ENCODE assay signal across 20 cellular contexts in the genomic region with DNA sequence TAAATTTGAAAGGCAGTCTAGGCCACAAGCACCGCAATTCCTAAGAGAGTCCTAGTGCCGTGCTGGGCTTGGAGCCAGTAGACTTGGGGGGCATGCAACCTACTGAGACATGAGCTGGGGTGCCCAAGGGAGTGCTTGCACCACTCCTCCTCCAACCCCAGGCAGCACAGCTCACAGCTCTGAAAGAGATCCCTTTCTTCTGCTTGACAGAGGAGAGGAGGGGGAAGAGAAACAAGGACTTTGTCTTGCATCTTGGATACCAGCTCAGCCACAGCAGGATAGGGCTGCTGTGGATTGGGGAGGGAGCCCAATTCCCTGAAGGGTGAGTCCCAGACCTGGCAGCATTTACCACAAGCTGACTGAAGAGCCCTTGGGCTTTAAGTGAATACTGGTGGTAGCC.
DNase-seq lines count a peak whose midpoint lies in the region; ATAC-seq and TF ChIP-seq lines count a peak whose summit lies in the region.
"Had no signal": no experiment of that assay in that cellular context is flagged by ENCODE, and none has a peak within 500 bp of the region (broad histone marks: within the 10 kb centered on the region; RNA-seq: fewer than 3 reads in every experiment).

No MANE protein-coding gene starts in this region.

- H3K27me3 ChIP-seq in heart left ventricle: no peaks in the 10 kb centered on the region
- H3K27me3 ChIP-seq: BLaER1 treated with 17β-estradiol and CSF1 and Interleukin-3, amounts not matched to agents 10 nM and 100 nM had no signal

- DNase-seq in Right ventricle myocardium superior (no peak), heart left ventricle (no peak), RPMI7951 (ENCODE audit: low read depth) (peak; percentile 60)
- no peak for DNase-seq in NK-92 treated with Interleukin-12 subunit alpha and Interleukin-12 subunit beta, amount 100 ng/mL, for 24 hours (lab: John Stamatoyannopoulos, UW)
- DNase-seq: CD4-positive, alpha-beta T cell; CD8-positive, alpha-beta memory T cell; DMS 273 treated with DMSO at 0.1 percent for 48 hours; DMS79; EL; GDM1; H9 had no signal

- H3K27me3 Mint-ChIP-seq in stimulated activated memory B cell treated with anti-CD40 and anti-IgM and Interleukin-4, amounts not matched to agents 10 μg/mL and 1 μg/mL and 100 μg/mL, for 72 hours: no peaks in the 10 kb centered on the region
- H3K27me3 Mint-ChIP-seq: B cell; CD4-positive, alpha-beta T cell had no signal

- peaks cover 0 to 18% (median 0%) of the 10 kb centered on the region in 12 donors for H3K4me1 ChIP-seq in heart left ventricle

- H3K4me1 Mint-ChIP-seq in stimulated activated memory B cell treated with anti-CD40 and anti-IgM and Interleukin-4, amounts not matched to agents 10 μg/mL and 1 μg/mL and 100 μg/mL, for 72 hours: peaks cover 23% of the 10 kb centered on the region

- H3K27ac Mint-ChIP-seq in stimulated activated memory B cell treated with anti-CD40 and anti-IgM and Interleukin-4, amounts not matched to agents 10 μg/mL and 1 μg/mL and 100 μg/mL, for 72 hours: peak overlapping the region; percentile 62
- H3K27ac Mint-ChIP-seq: CD4-positive, alpha-beta T cell had no signal

- H3K9me3 Mint-ChIP-seq in stimulated activated memory B cell treated with anti-CD40 and anti-IgM and Interleukin-4, amounts not matched to agents 10 μg/mL and 1 μg/mL and 100 μg/mL, for 72 hours: peaks cover 8% of the 10 kb centered on the region

- 79 to 100% (median 89%) methylated on average over 2 of the region's 2 CpGs for WGBS in heart left ventricle, 4 donors

- ATAC-seq in Right ventricle myocardium superior (ENCODE audit: poor library complexity): peak; percentile 20
- no peak for ATAC-seq in heart left ventricle
- ATAC-seq in stimulated activated memory B cell treated with anti-CD40 and anti-IgM and Interleukin-4, amounts not matched to agents 10 μg/mL and 1 μg/mL and 100 μg/mL, for 72 hours: no peak
- no peak for ATAC-seq in GM21528 (IDR thresholded peaks at IDR 0.05; ENCODE audit: low FRiP score, unreplicated experiment)
- ATAC-seq in GM18502 (IDR thresholded peaks at IDR 0.05; ENCODE audit: poor library complexity, unreplicated experiment): no peak
- ATAC-seq: GM12878, HCT116 had no signal

- no peak overlapping the region for H3K4me3 Mint-ChIP-seq in stimulated activated memory B cell treated with anti-CD40 and anti-IgM and Interleukin-4, amounts not matched to agents 10 μg/mL and 1 μg/mL and 100 μg/mL, for 72 hours
- H3K4me3 Mint-ChIP-seq: B cell; CD14-positive monocyte; CD4-positive, alpha-beta T cell; CD8-positive, alpha-beta memory T cell; H9 had no signal

- H3K36me3 Mint-ChIP-seq in stimulated activated memory B cell treated with anti-CD40 and anti-IgM and Interleukin-4, amounts not matched to agents 10 μg/mL and 1 μg/mL and 100 μg/mL, for 72 hours: peaks cover 84% of the 10 kb centered on the region

- TF ChIP-seq CTCF in heart left ventricle (IDR thresholded peaks at IDR 0.05): no peak

- H3K4me3 ChIP-seq in heart left ventricle: no peak overlapping the region
- H3K4me3 ChIP-seq: BLaER1 treated with 17β-estradiol and CSF1 and Interleukin-3, amounts not matched to agents 10 nM and 100 nM; GM12878 had no signal

- TF ChIP-seq POLR2A in heart left ventricle (IDR thresholded peaks at IDR 0.05): no peak

- intact Hi-C loops in Right ventricle myocardium superior (cut with DNase I): no loop called here
- intact Hi-C loops in heart left ventricle (cut with DNase I): loop anchor here in 3 of 10 donors (10.0 kb wide), 1 partner anchor 134 kb away; the partner anchor contains the start of gene TMEM131 (in 3 of the 3)

- peaks cover 0 to 28% (median 12%) of the 10 kb centered on the region in 9 donors for H3K36me3 ChIP-seq in heart left ventricle

- peaks cover 0 to 19% (median 0%) of the 10 kb centered on the region in 12 donors for H3K9me3 ChIP-seq in heart left ventricle

- H3K27ac ChIP-seq in heart left ventricle: no peak overlapping the region
- H3K27ac ChIP-seq: 22Rv1; BLaER1 treated with 17β-estradiol and CSF1 and Interleukin-3, amounts not matched to agents 10 nM and 100 nM had no signal
